19 cellular contexts compared by ENCODE assay signal in the genomic region with DNA sequence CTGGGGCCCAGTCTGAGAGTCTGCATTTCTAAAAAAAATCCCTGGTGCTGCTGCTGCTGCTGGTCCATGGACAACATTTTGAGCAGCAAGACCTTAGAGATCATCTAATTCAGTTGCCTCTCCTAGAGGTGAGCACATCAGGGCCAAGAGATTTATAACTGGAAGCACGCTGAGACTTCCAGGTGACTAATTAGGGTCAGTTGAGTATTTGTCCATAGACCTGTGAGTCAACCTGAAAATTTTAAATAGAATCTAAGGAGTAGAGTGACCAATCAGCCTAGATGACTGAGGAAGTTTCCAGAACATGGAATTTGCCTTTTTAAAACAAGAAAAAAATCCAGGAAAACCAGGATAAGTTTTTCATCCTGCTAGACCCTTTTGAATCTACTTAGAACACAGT.
DNase-seq lines count a peak whose midpoint lies in the region; ATAC-seq, FAIRE-seq and TF ChIP-seq lines count a peak whose summit lies in the region.
"Had no signal": no experiment of that assay in that cellular context is flagged by ENCODE, and none has a peak within 500 bp of the region (broad histone marks: within the 10 kb centered on the region; RNA-seq: fewer than 3 reads in every experiment).

No MANE protein-coding gene starts in this region.

- DNase-seq in PC-3 (peak; percentile 81), bronchial epithelial cell (ENCODE audit: low read depth) (peak; percentile 71), lung (ENCODE audit: low spot score) (no peak), iPS-NIHi11 (ENCODE audit: low spot score) (no peak), NCI-H510A treated with DMSO at 0.1 percent for 48 hours (lab: John Stamatoyannopoulos, UW) (no peak)
- DNase-seq: CD8-positive, alpha-beta T cell; DMS 273 treated with DMSO at 0.1 percent for 48 hours; DMS53; DND-41; EL; GM23248; HCEC 1CT; IMR-90 had no signal

- no peaks in the 10 kb centered on the region for H3K36me3 ChIP-seq in PC-3 (ENCODE audit: low read depth, low read length)
- no peaks in the 10 kb centered on the region for H3K36me3 ChIP-seq in bronchial epithelial cell (ENCODE audit: control insufficient read depth, insufficient read depth, low read length)
- H3K36me3 ChIP-seq in lung (ENCODE audit: control insufficient read depth in 2 of 2, insufficient read depth in 2 of 2, low read length in 2 of 2): no peaks in the 10 kb centered on the region
- H3K36me3 ChIP-seq: BLaER1 treated with 17β-estradiol and CSF1 and Interleukin-3, amounts not matched to agents 10 nM and 100 nM had no signal

- WGBS in lung, 2 donors: 56 to 78% methylated on average over 1 of the region's 1 CpG

- intact Hi-C loops in PC-3 (cut with micrococcal nuclease): no loop called here

- no peak for FAIRE-seq in bronchial epithelial cell (lab: Jason Lieb, UNC)
- FAIRE-seq: GM12891, GM19239, H54, HTR-8/SVneo had no signal

- peak overlapping the region; percentile 69 for H3K4me2 ChIP-seq in PC-3 (ENCODE audit: low read length)
- H3K4me2 ChIP-seq: BLaER1 treated with 17β-estradiol and CSF1 and Interleukin-3, amounts not matched to agents 10 nM and 100 nM had no signal

- peak overlapping the region; percentile 71 for H3K9ac ChIP-seq in PC-3 (ENCODE audit: low read length)
- H3K9ac ChIP-seq: BLaER1 treated with 17β-estradiol and CSF1 and Interleukin-3, amounts not matched to agents 10 nM and 100 nM; GM23248 had no signal

- no peaks in the 10 kb centered on the region for H3K9me2 ChIP-seq in PC-3 (replicated peaks; ENCODE audit: low read length)

- BruUV-seq in PC-3 (replicated peaks; lab: Mats Ljungman, UMichigan): no TSS peak

- no peaks in the 10 kb centered on the region for H4K20me1 ChIP-seq in PC-3 (ENCODE audit: low read length)
- H4K20me1 ChIP-seq: BLaER1 treated with 17β-estradiol and CSF1 and Interleukin-3, amounts not matched to agents 10 nM and 100 nM had no signal

- peak; percentile 48 for ATAC-seq in PC-3
- peak; percentile 21 for ATAC-seq in lung (ENCODE audit: insufficient read depth, low FRiP score)
- no peak for ATAC-seq in HG02885 (IDR thresholded peaks at IDR 0.05; ENCODE audit: poor library complexity, unreplicated experiment)
- ATAC-seq: CD8-positive, alpha-beta T cell had no signal

- peaks cover 68% of the 10 kb centered on the region for H3K4me1 ChIP-seq in PC-3 (ENCODE audit: insufficient read depth, low read length)
- no peaks in the 10 kb centered on the region for H3K4me1 ChIP-seq in lung (ENCODE audit: control insufficient read depth in 2 of 2, insufficient read depth in 2 of 2, low read length in 2 of 2)
- H3K4me1 ChIP-seq: BLaER1 treated with 17β-estradiol and CSF1 and Interleukin-3, amounts not matched to agents 10 nM and 100 nM had no signal

- H3K27ac ChIP-seq in PC-3 (ENCODE audit: low read length) (peak overlapping the region; percentile 97), lung (ENCODE audit: low read depth in 1 of 2, low read length in 1 of 2) (no peak overlapping the region)
- H3K27ac ChIP-seq: BLaER1 treated with 17β-estradiol and CSF1 and Interleukin-3, amounts not matched to agents 10 nM and 100 nM; GM23248 had no signal

- no peak overlapping the region for H2AFZ ChIP-seq in PC-3 (ENCODE audit: low read length)
- H2AFZ ChIP-seq: GM23248 had no signal

- H3K79me2 ChIP-seq in PC-3 (ENCODE audit: low read length): no peaks in the 10 kb centered on the region

- POLR2A ChIA-PET in PC-3 (lab: Charles Lee; ENCODE audit: unreplicated experiment): interaction anchor here (0.7 kb wide), 1 partner anchor 265 kb away, joined by 3 read pairs; no protein-coding TSS in a partner anchor

- CTCF ChIA-PET in PC-3 (lab: Charles Lee): no interaction called here

- H3F3A ChIP-seq in PC-3 (ENCODE audit: low read length, unreplicated experiment): peaks cover 22% of the 10 kb centered on the region

- no peaks in the 10 kb centered on the region for H3K27me3 ChIP-seq in PC-3 (ENCODE audit: low read length)
- no peaks in the 10 kb centered on the region for H3K27me3 ChIP-seq in bronchial epithelial cell (ENCODE audit: control insufficient read depth, insufficient read depth, low read length)
- H3K27me3 ChIP-seq in lung (ENCODE audit: control insufficient read depth, insufficient read depth): no peaks in the 10 kb centered on the region
- H3K27me3 ChIP-seq: BLaER1 treated with 17β-estradiol and CSF1 and Interleukin-3, amounts not matched to agents 10 nM and 100 nM had no signal

- no peaks in the 10 kb centered on the region for H3K9me3 ChIP-seq in PC-3 (ENCODE audit: low read length)
- H3K9me3 ChIP-seq in lung (ENCODE audit: control insufficient read depth in 2 of 2, insufficient read depth in 1 of 2, low read length in 1 of 2): no peaks in the 10 kb centered on the region
- H3K9me3 ChIP-seq: BLaER1 treated with 17β-estradiol and CSF1 and Interleukin-3, amounts not matched to agents 10 nM and 100 nM had no signal

- H3K4me3 ChIP-seq in PC-3 (ENCODE audit: low read length) (peak overlapping the region; percentile 13), bronchial epithelial cell (ENCODE audit: low read depth, low read length) (no peak overlapping the region), lung (no peak overlapping the region)
- H3K4me3 ChIP-seq: BLaER1 treated with 17β-estradiol and CSF1 and Interleukin-3, amounts not matched to agents 10 nM and 100 nM; GM23248 had no signal

- TF ChIP-seq CTCF in PC-3 (conservative IDR thresholded peaks at IDR 0.05; ENCODE audit: low read depth, low read length): no peak
- TF ChIP-seq CTCF in bronchial epithelial cell (IDR thresholded peaks at IDR 0.05; ENCODE audit: insufficient read depth, low read length, severe bottlenecking): no peak
- no peak for TF ChIP-seq CTCF in lung (IDR thresholded peaks at IDR 0.05; ENCODE audit: control extremely low read depth, extremely low read depth)

Comparison
In these comparisons a context has a peak if more than half of its experiments do, and no peak if none do; other contexts are left out.
1. DNase-seq: peak in PC-3 (single experiment) and bronchial epithelial cell (single experiment); none in lung (single experiment), iPS-NIHi11 (single experiment) and NCI-H510A treated with DMSO at 0.1 percent for 48 hours (single experiment).